In genomic region chr13:97951376-97951775, GRCh38 we compare ENCODE assay signal across 30 cellular contexts.
"Had no signal": no experiment of that assay in that cellular context is flagged by ENCODE, and none has a peak within 500 bp of the region (broad histone marks: within the 10 kb centered on the region; RNA-seq: fewer than 3 reads in every experiment).

No MANE protein-coding gene starts in this region.

- DNase-seq: activated B cell treated with CpG ODN at 0.5 μM for 24 hours; activated CD4-positive, alpha-beta memory T cell treated with anti-CD3 and anti-CD28 coated beads for 36 hours; activated CD4-positive, alpha-beta T cell treated with anti-CD3 and anti-CD28 coated beads for 4 hours; activated CD4-positive, alpha-beta T cell treated with anti-CD3 and anti-CD28 coated beads, Interleukin-2, amount 10 ng/mL, durations not matched to agents 24 days and 14 days; activated CD4-positive, alpha-beta T cell treated with anti-CD3 and anti-CD28 coated beads, Interleukin-2, amount 50 U/mL, for 1 hour; activated CD4-positive, alpha-beta T cell treated with anti-CD3 and anti-CD28 coated beads, Interleukin-2, amount 50 U/mL, for 4 hours; activated CD4-positive, CD25-positive, alpha-beta regulatory T cell treated with anti-CD3 and anti-CD28 coated beads, Interleukin-2, amount 50 U/mL, for 72 hours; activated CD8-positive, alpha-beta memory T cell treated with anti-CD3 and anti-CD28 coated beads, Interleukin-2, amount 50 U/mL, for 4 hours; activated CD8-positive, alpha-beta T cell treated with anti-CD3 and anti-CD28 coated beads for 36 hours; activated effector memory CD4-positive, alpha-beta T cell treated with anti-CD3 and anti-CD28 coated beads, Interleukin-2, amount 50 U/mL, for 16 hours; activated gamma-delta T cell treated with Interleukin-2 at 50 U/mL for 16 hours; activated naive CD4-positive, alpha-beta T cell; activated naive CD4-positive, alpha-beta T cell treated with anti-CD3 and anti-CD28 coated beads for 36 hours; activated naive CD4-positive, alpha-beta T cell treated with anti-CD3 and anti-CD28 coated beads, Interleukin-2, amount 50 U/mL, for 16 hours; activated naive CD8-positive, alpha-beta T cell treated with anti-CD3 and anti-CD28 coated beads for 36 hours; activated T-cell treated with anti-CD3 and anti-CD28 coated beads for 4 hours; activated T-cell treated with anti-CD3 and anti-CD28 coated beads, Interleukin-2, amount 50 U/mL, for 1 hour; activated T-cell treated with anti-CD3 and anti-CD28 coated beads, Interleukin-2, amount 50 U/mL, for 4 hours; activated T-cell treated with anti-CD3 and anti-CD28 coated beads, Interleukin-2, amount 50 U/mL, for 72 hours; adrenal gland; amniotic stem cell; aorta; body of pancreas; brain microvascular endothelial cell; central memory CD4-positive, alpha-beta T cell; T-helper 2 cell; T-helper 9 cell had no signal

- H3K27me3 ChIP-seq: adrenal gland, body of pancreas, brain microvascular endothelial cell, breast epithelium had no signal

- H3K4me3 ChIP-seq: adrenal gland, body of pancreas, breast epithelium had no signal

- H3K27ac ChIP-seq: adrenal gland, body of pancreas, brain microvascular endothelial cell, breast epithelium had no signal

- H3K4me1 ChIP-seq: adrenal gland, body of pancreas, breast epithelium had no signal

- H3K9me3 ChIP-seq: adrenal gland, body of pancreas, breast epithelium had no signal

- ATAC-seq: activated CD8-positive, alpha-beta T cell treated with anti-CD3 and anti-CD28 coated beads for 36 hours; activated naive CD4-positive, alpha-beta T cell treated with anti-CD3 and anti-CD28 coated beads, Interleukin-2, amount 50 U/mL, for 72 hours; activated T-cell treated with anti-CD3 and anti-CD28 coated beads, Interleukin-2, amount 50 U/mL, for 4 hours; activated T-cell treated with anti-CD3 and anti-CD28 coated beads, Interleukin-2, amount 50 U/mL, for 72 hours; activated T-helper 17 cell treated with anti-CD3 and anti-CD28 coated beads, Interleukin-2, amount 50 U/mL, for 72 hours; body of pancreas had no signal

- H3K36me3 ChIP-seq: adrenal gland, brain microvascular endothelial cell, breast epithelium had no signal
